8 cellular contexts compared by ENCODE assay signal in genomic region chr7:65750511-65751344, GRCh38.
DNase-seq lines count a peak whose midpoint lies in the region; ATAC-seq and TF ChIP-seq lines count a peak whose summit lies in the region.

No MANE protein-coding gene starts in this region.

- TF ChIP-seq CTCF in heart right ventricle (IDR thresholded peaks at IDR 0.05) (peak in 2 of 9 donors; percentile 17 to 19), upper lobe of left lung (IDR thresholded peaks at IDR 0.05) (peak in 5 of 6 experiments; percentile 23 to 80 (median 66))

- TF ChIP-seq POLR2A in GM15510 (IDR thresholded peaks at IDR 0.05; ENCODE audit: borderline replicate concordance, extremely low read depth, insufficient read length) (peak; percentile 88), upper lobe of left lung (IDR thresholded peaks at IDR 0.05) (peak; percentile 6 to 75 (median 58))

- H3K4me1 ChIP-seq in heart right ventricle, result peaks cover 3 to 28% (median 15%) of the 10 kb centered on the region in 9 donors
- peaks cover 12 to 23% (median 16%) of the 10 kb centered on the region in 4 donors for H3K4me1 ChIP-seq in upper lobe of left lung

- DNase-seq in NCI-H1436 treated with DMSO at 0.1 percent for 48 hours (lab: John Stamatoyannopoulos, UW) (peak; percentile 63), SW480 (ENCODE audit: low spot score) (peak; percentile 93), heart right ventricle (peak; percentile 88 to 92), posterior vena cava (ENCODE audit: low spot score) (peak; percentile 97), upper lobe of left lung (peak; percentile 97 to 98)

- peak overlapping the region; percentile 66 to 98 (median 88) for H3K4me3 ChIP-seq in heart right ventricle
- H3K4me3 ChIP-seq in upper lobe of left lung, result peak overlapping the region; percentile 96 to 100 (median 98)

- intact Hi-C loops in heart right ventricle (cut with DNase I) (no loop called here), posterior vena cava (cut with DNase I) (no loop called here)

- TF ChIP-seq EP300 in upper lobe of left lung (IDR thresholded peaks at IDR 0.05), result no peak

- no peaks in the 10 kb centered on the region for H3K9me3 ChIP-seq in heart right ventricle
- H3K9me3 ChIP-seq in upper lobe of left lung, result no peaks in the 10 kb centered on the region

- no peaks in the 10 kb centered on the region for H3K27me3 ChIP-seq in heart right ventricle
- H3K27me3 ChIP-seq in upper lobe of left lung, result no peaks in the 10 kb centered on the region

- H3K36me3 ChIP-seq in heart right ventricle (peaks cover 0 to 30% (median 3%) of the 10 kb centered on the region in 9 donors), upper lobe of left lung (peaks cover 0 to 10% (median 0%) of the 10 kb centered on the region in 4 donors)

- H3K27ac ChIP-seq in adipose tissue (ENCODE audit: low read depth, low read length) (peak overlapping the region; percentile 21), heart right ventricle (peak overlapping the region in 9 of 10 donors; percentile 74 to 91 (median 85)), upper lobe of left lung (peak overlapping the region; percentile 90 to 94 (median 91))

- WGBS in adipose tissue, 3 donors, result 0 to 1% (median 1%) methylated on average over 57 to 69 of the region's 69 CpGs
- WGBS in heart right ventricle, 2 donors, result 0% methylated on average over 66 to 69 of the region's 69 CpGs
- WGBS in upper lobe of left lung, 2 donors, result 0% methylated on average over 4 to 44 of the region's 69 CpGs

- peak; percentile 97 for ATAC-seq in HG02870 (IDR thresholded peaks at IDR 0.05; ENCODE audit: unreplicated experiment)
- ATAC-seq in heart right ventricle, result peak; percentile 99 to 100 (median 100)
- peak; percentile 100 for ATAC-seq in upper lobe of left lung (ENCODE audit: low FRiP score in 2 of 2)

Comparison
In these comparisons a context has a peak if more than half of its experiments do, and no peak if none do; other contexts are left out.
1. Peak in every context shown above with its lines: DNase-seq, ATAC-seq, H3K4me3 ChIP-seq and H3K27ac ChIP-seq.
2. H3K27ac ChIP-seq: peak in every context shown above with its lines; median percentile 91 in upper lobe of left lung; 85 in heart right ventricle; 21 in adipose tissue.